In the genomic region with DNA sequence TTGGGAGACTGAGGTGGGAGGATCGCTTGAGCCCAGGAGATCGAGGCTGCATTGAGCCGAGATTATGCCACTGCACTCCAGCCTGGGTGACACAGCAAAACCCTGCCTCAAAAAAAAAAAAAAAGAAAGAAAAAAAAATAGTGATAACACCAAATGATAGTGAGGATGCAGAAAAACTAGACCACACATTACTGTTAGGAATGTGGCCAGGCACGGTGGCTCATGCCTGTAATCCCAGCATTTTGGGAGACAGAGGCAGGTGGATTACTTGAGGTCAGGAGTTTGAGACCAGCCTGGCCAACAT, we compare ENCODE assay signal across 8 cellular contexts. TPM values are rescaled to one million over a fixed set of nuclear protein-coding genes. Genes with fewer than 3 reads are reported as not detected.
"Had no signal": no experiment of that assay in that cellular context is flagged by ENCODE, and none has a peak within 500 bp of the region (broad histone marks: within the 10 kb centered on the region; RNA-seq: fewer than 3 reads in every experiment).

No MANE protein-coding gene starts in this region.

RNA-seq across cellular contexts. Expression of gene FXYD4, which starts 40.7 kb away (rescaled TPM):
- total RNA-seq: LHCN-M2, MCF 10A, OCI-LY7, PC-3, Peyer's patch, SJCRH30, SK-MEL-5, T-cell had no signal
